In genomic region chr10:113071446-113071845, GRCh38 we compare ENCODE assay signal across 18 cellular contexts.
DNase-seq lines count a peak whose midpoint lies in the region; ATAC-seq, FAIRE-seq and TF ChIP-seq lines count a peak whose summit lies in the region.
"Had no signal": no experiment of that assay in that cellular context is flagged by ENCODE, and none has a peak within 500 bp of the region (broad histone marks: within the 10 kb centered on the region; RNA-seq: fewer than 3 reads in every experiment).

No MANE protein-coding gene starts in this region.

- H3K9me3 ChIP-seq in body of pancreas (no peaks in the 10 kb centered on the region), kidney (ENCODE audit: control insufficient read depth in 1 of 2, low read length in 2 of 2) (no peaks in the 10 kb centered on the region), psoas muscle (no peaks in the 10 kb centered on the region)
- H3K9me3 ChIP-seq: BLaER1 had no signal

- H3K27ac ChIP-seq in body of pancreas (peak overlapping the region; percentile 25 to 52 (median 32)), kidney (ENCODE audit: low read depth in 2 of 2, low read length in 2 of 2) (peak overlapping the region; percentile 22 to 26), psoas muscle (no peak overlapping the region)
- H3K27ac ChIP-seq: BLaER1 had no signal

- H3K9ac ChIP-seq in kidney (ENCODE audit: low read length in 2 of 2), result no peak overlapping the region
- H3K9ac ChIP-seq: BLaER1 had no signal

- H3K36me3 ChIP-seq in body of pancreas (replicated peaks in 1 of 2; ENCODE audit: insufficient read depth in 1 of 2, low read depth in 2 of 2) (no peaks in the 10 kb centered on the region), kidney (ENCODE audit: control insufficient read depth in 1 of 2, insufficient read depth in 2 of 2, low read length in 2 of 2) (no peaks in the 10 kb centered on the region), psoas muscle (ENCODE audit: insufficient read depth in 1 of 2, low read depth in 1 of 2) (no peaks in the 10 kb centered on the region)

- no peak overlapping the region for H3K27ac Mint-ChIP-seq in activated T-helper 1 cell treated with anti-CD3 and anti-CD28 coated beads, Interleukin-12 subunit alpha, Interleukin-12 subunit beta, Interleukin-2, Interleukin-4 antibody, amounts not matched to agents 30 ng/mL and 10 ng/mL and 1 ng/mL, durations not matched to agents 14 hours and 24 hours and 36 hours
- H3K27ac Mint-ChIP-seq: activated naive CD4-positive, alpha-beta T cell treated with anti-CD3 and anti-CD28 coated beads, Interleukin-2, amount 50 U/mL, for 24 hours; dendritic cell treated with granulocyte-macrophage colony-stimulating factor and Interleukin-4, amounts not matched to agents 40 ng/mL and 50 ng/mL, for 4 days had no signal

- no peaks in the 10 kb centered on the region for H3K36me3 Mint-ChIP-seq in activated T-helper 1 cell treated with anti-CD3 and anti-CD28 coated beads, Interleukin-12 subunit alpha, Interleukin-12 subunit beta, Interleukin-2, Interleukin-4 antibody, amounts not matched to agents 30 ng/mL and 10 ng/mL and 1 ng/mL, durations not matched to agents 14 hours and 24 hours and 36 hours (ENCODE audit: low read depth)
- H3K36me3 Mint-ChIP-seq: activated naive CD4-positive, alpha-beta T cell treated with anti-CD3 and anti-CD28 coated beads, Interleukin-2, amount 50 U/mL, for 24 hours had no signal

- H3K4me3 ChIP-seq in body of pancreas, result no peak overlapping the region
- H3K4me3 ChIP-seq in kidney (ENCODE audit: low read length in 2 of 2), result no peak overlapping the region
- no peak overlapping the region for H3K4me3 ChIP-seq in psoas muscle
- H3K4me3 ChIP-seq: BLaER1 had no signal

- DNase-seq in H4 (ENCODE audit: low spot score), result peak; percentile 51
- peak; percentile 87 to 95 (median 92) for DNase-seq in body of pancreas
- DNase-seq in kidney, result peak; percentile 81
- DNase-seq in psoas muscle, result peak in 1 of 2 donors; percentile 23
- no peak for DNase-seq in activated T-helper 1 cell treated with anti-CD3 and anti-CD28 coated beads, Interleukin-12 subunit alpha, Interleukin-12 subunit beta, Interleukin-2, Interleukin-4 antibody, amounts not matched to agents 30 ng/mL and 10 ng/mL and 1 ng/mL, durations not matched to agents 14 hours and 24 hours and 36 hours (ENCODE audit: low spot score)
- no peak for DNase-seq in MV-4-11 (lab: John Stamatoyannopoulos, UW)
- DNase-seq: foreskin fibroblast; Karpas-422; OCI-M1; stimulated activated CD4-positive, alpha-beta T cell treated with anti-CD3 and anti-CD28 coated beads, Interleukin-15, amount 100 ng/mL, for 24 hours; T1000 had no signal

- no peaks in the 10 kb centered on the region for H3K9me3 Mint-ChIP-seq in activated T-helper 1 cell treated with anti-CD3 and anti-CD28 coated beads, Interleukin-12 subunit alpha, Interleukin-12 subunit beta, Interleukin-2, Interleukin-4 antibody, amounts not matched to agents 30 ng/mL and 10 ng/mL and 1 ng/mL, durations not matched to agents 14 hours and 24 hours and 36 hours
- H3K9me3 Mint-ChIP-seq: activated naive CD4-positive, alpha-beta T cell treated with anti-CD3 and anti-CD28 coated beads, Interleukin-2, amount 50 U/mL, for 24 hours; dendritic cell treated with granulocyte-macrophage colony-stimulating factor and Interleukin-4, amounts not matched to agents 40 ng/mL and 50 ng/mL, for 4 days had no signal

- peaks cover 4% of the 10 kb centered on the region for H3K27me3 Mint-ChIP-seq in activated T-helper 1 cell treated with anti-CD3 and anti-CD28 coated beads, Interleukin-12 subunit alpha, Interleukin-12 subunit beta, Interleukin-2, Interleukin-4 antibody, amounts not matched to agents 30 ng/mL and 10 ng/mL and 1 ng/mL, durations not matched to agents 14 hours and 24 hours and 36 hours (ENCODE audit: insufficient read depth)
- H3K27me3 Mint-ChIP-seq: activated naive CD4-positive, alpha-beta T cell treated with anti-CD3 and anti-CD28 coated beads, Interleukin-2, amount 50 U/mL, for 24 hours had no signal

- peak; percentile 83 for ATAC-seq in body of pancreas
- ATAC-seq in psoas muscle, result peak in 3 of 4 donors; percentile 28 to 58 (median 43)
- ATAC-seq in HG03139 (IDR thresholded peaks at IDR 0.05; ENCODE audit: unreplicated experiment), result no peak
- ATAC-seq in GM21381 (IDR thresholded peaks at IDR 0.05; ENCODE audit: unreplicated experiment), result no peak

- 3 to 11% methylated on average over 7 of the region's 7 CpGs for WGBS in body of pancreas, 2 donors
- 40 to 67% (median 57%) methylated on average over 7 of the region's 7 CpGs for WGBS in psoas muscle, 3 donors

- H3K27me3 ChIP-seq in body of pancreas, result no peaks in the 10 kb centered on the region
- no peaks in the 10 kb centered on the region for H3K27me3 ChIP-seq in psoas muscle (ENCODE audit: insufficient read depth in 3 of 3, low read length in 2 of 3)
- H3K27me3 ChIP-seq: BLaER1 had no signal

- no peak for TF ChIP-seq POLR2A in body of pancreas (IDR thresholded peaks at IDR 0.05)

- H3K4me1 Mint-ChIP-seq in activated T-helper 1 cell treated with anti-CD3 and anti-CD28 coated beads, Interleukin-12 subunit alpha, Interleukin-12 subunit beta, Interleukin-2, Interleukin-4 antibody, amounts not matched to agents 30 ng/mL and 10 ng/mL and 1 ng/mL, durations not matched to agents 14 hours and 24 hours and 36 hours (ENCODE audit: low read depth), result no peaks in the 10 kb centered on the region
- H3K4me1 Mint-ChIP-seq: activated naive CD4-positive, alpha-beta T cell treated with anti-CD3 and anti-CD28 coated beads, Interleukin-2, amount 50 U/mL, for 24 hours had no signal

- no peak overlapping the region for H3K4me3 Mint-ChIP-seq in activated T-helper 1 cell treated with anti-CD3 and anti-CD28 coated beads, Interleukin-12 subunit alpha, Interleukin-12 subunit beta, Interleukin-2, Interleukin-4 antibody, amounts not matched to agents 30 ng/mL and 10 ng/mL and 1 ng/mL, durations not matched to agents 14 hours and 24 hours and 36 hours
- H3K4me3 Mint-ChIP-seq: activated naive CD4-positive, alpha-beta T cell treated with anti-CD3 and anti-CD28 coated beads, Interleukin-2, amount 50 U/mL, for 24 hours; dendritic cell treated with granulocyte-macrophage colony-stimulating factor and Interleukin-4, amounts not matched to agents 40 ng/mL and 50 ng/mL, for 4 days had no signal

- intact Hi-C loops in body of pancreas (cut with DNase I), result no loop called here
- intact Hi-C loops in kidney (cut with DNase I), result no loop called here
- intact Hi-C loops in psoas muscle (cut with DNase I), result no loop called here
- intact Hi-C loops in activated T-helper 1 cell treated with anti-CD3 and anti-CD28 coated beads, Interleukin-12 subunit alpha, Interleukin-12 subunit beta, Interleukin-2, Interleukin-4 antibody, amounts not matched to agents 30 ng/mL and 10 ng/mL and 1 ng/mL, durations not matched to agents 14 hours and 24 hours and 36 hours (cut with micrococcal nuclease), result no loop called here

- TF ChIP-seq CTCF in body of pancreas (IDR thresholded peaks at IDR 0.05) (no peak), kidney (IDR thresholded peaks at IDR 0.05; ENCODE audit: borderline replicate concordance, extremely low read depth, insufficient read depth) (no peak), psoas muscle (IDR thresholded peaks at IDR 0.05) (no peak)

- H3K4me1 ChIP-seq in body of pancreas, result peaks cover 33% of the 10 kb centered on the region
- H3K4me1 ChIP-seq in kidney (ENCODE audit: control insufficient read depth in 1 of 2, insufficient read depth in 1 of 2, low read depth in 1 of 2, low read length in 2 of 2), result peaks cover 2 to 7% of the 10 kb centered on the region in 2 donors
- H3K4me1 ChIP-seq in psoas muscle, result peaks cover 11% of the 10 kb centered on the region
- H3K4me1 ChIP-seq: BLaER1 had no signal

- no peak for FAIRE-seq in kidney (lab: Jason Lieb, UNC)
- FAIRE-seq: G401.6, keratinocyte had no signal

Comparison
In these comparisons a context has a peak if more than half of its experiments do, and no peak if none do; other contexts are left out.
1. DNase-seq: peak in H4 (single experiment), body of pancreas (4 of 4) and kidney (single experiment); none in activated T-helper 1 cell treated with anti-CD3 and anti-CD28 coated beads, Interleukin-12 subunit alpha, Interleukin-12 subunit beta, Interleukin-2, Interleukin-4 antibody, amounts not matched to agents 30 ng/mL and 10 ng/mL and 1 ng/mL, durations not matched to agents 14 hours and 24 hours and 36 hours (single experiment) and MV-4-11 (single experiment).
2. ATAC-seq: peak in body of pancreas (single experiment) and psoas muscle (3 of 4); none in HG03139 (single experiment) and GM21381 (single experiment).